ENCODE assay signal across 13 cellular contexts in the genomic region with DNA sequence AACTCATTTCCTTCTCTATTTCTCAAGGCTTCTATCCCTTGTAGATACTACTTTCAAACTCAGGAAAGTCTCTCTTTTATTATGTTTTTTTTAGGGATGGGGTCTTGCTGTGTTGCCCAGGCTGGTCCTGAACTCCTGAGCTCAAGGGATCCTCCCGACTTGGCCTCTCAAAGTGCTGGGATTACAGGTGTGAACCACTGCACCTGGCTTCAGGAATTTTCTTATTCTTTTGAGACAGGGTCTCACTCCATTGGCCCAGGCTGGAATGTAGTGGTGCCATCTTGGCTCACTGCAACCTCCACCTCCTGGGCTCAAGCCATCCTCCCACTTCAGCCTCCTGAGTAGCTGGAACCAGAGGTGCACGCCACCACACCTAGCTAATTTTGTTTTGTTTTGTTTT. TPM values are rescaled to one million over a fixed set of nuclear protein-coding genes. Genes with fewer than 3 reads are reported as not detected.
"Had no signal": no experiment of that assay in that cellular context is flagged by ENCODE, and none has a peak within 500 bp of the region (broad histone marks: within the 10 kb centered on the region; RNA-seq: fewer than 3 reads in every experiment).

No MANE protein-coding gene starts in this region.

RNA-seq across cellular contexts. Expression of a gene that starts 4.8 kb away (rescaled TPM):
- total RNA-seq: endothelial cell of umbilical vein, fibroblast of villous mesenchyme, foreskin keratinocyte, gastroesophageal sphincter, heart left ventricle, hepatocyte, left colon, left lobe of liver, left ventricle myocardium inferior, mesenteric fat pad, mucosa of descending colon had no signal
- polyA plus RNA-seq: fibroblast of lung had no signal

RNA-seq across cellular contexts. Expression of a gene that starts 31.3 kb away (rescaled TPM):
- total RNA-seq: dermis microvascular lymphatic vessel endothelial cell had no signal
